ENCODE assay signal across 15 cellular contexts in the genomic region with DNA sequence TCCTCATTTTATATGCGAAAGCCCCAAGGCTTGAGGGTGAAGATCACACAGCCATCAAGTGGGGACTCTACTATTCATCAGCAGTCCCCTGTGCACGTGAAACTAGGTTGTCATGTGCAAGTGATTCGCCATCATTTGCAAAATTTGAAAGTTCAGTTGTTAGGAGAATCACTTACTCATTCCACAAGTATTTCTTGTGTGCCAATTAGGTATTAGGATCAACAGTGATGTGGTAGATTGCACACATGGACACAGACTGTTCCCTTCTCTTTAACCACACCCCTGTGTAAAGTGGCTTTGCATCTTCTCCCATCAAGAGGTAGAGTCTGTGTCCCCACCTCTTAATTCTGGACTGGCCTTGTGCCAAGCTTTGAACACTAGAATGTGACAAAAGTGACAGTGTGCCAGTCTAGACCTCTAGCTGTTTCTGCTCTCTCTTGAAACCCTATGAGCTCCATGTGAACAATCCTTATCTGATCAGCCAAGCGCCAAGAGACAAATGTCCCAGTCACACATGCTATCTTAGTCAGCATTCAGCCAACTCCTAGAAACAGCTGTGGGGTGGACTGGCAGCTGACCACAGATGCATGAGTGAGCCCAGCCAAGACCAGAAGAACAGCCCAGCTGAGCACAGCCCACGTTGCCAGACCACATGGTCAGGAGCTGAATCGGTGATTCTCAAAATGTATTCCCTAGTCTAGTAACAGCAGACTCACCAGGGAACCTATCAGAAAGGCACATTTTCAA. TPM values are rescaled to one million over a fixed set of nuclear protein-coding genes. Genes with fewer than 3 reads are reported as not detected.
A peak's percentile ranks its signal among the peaks of the same experiment; 100 is the strongest.
DNase-seq lines count a peak whose midpoint lies in the region; TF ChIP-seq lines count a peak whose summit lies in the region.
"Had no signal": no experiment of that assay in that cellular context is flagged by ENCODE, and none has a peak within 500 bp of the region (broad histone marks: within the 10 kb centered on the region; RNA-seq: fewer than 3 reads in every experiment).

No MANE protein-coding gene starts in this region.

- no peaks in the 10 kb centered on the region for H3K79me2 ChIP-seq in mammary epithelial cell (ENCODE audit: insufficient read depth, low read length)

- H2AFZ ChIP-seq in mammary epithelial cell (ENCODE audit: low read depth, low read length): no peak overlapping the region

- no peak overlapping the region for H3K4me2 ChIP-seq in mammary epithelial cell (ENCODE audit: insufficient read depth, low read depth, low read length)

- in situ Hi-C loops in mammary epithelial cell (cut with MboI; ENCODE audit: low sequenced_read_pairs in 2 of 2): no loop called here

- DNase-seq in mammary epithelial cell (peak; percentile 32), MCF 10A (ENCODE audit: unreplicated experiment) (no peak), NCI-H2029 treated with DMSO at 0.1 percent for 48 hours (lab: John Stamatoyannopoulos, UW) (peak; percentile 11), epithelial cell of proximal tubule (ENCODE audit: low read depth) (peak; percentile 15), AG08395 (ENCODE audit: low spot score) (no peak), NOMO-1 (lab: John Stamatoyannopoulos, UW; ENCODE audit: unreplicated experiment in 2 of 2) (no peak)
- DNase-seq in activated CD4-positive, alpha-beta T cell treated with anti-CD3 and anti-CD28 coated beads, Interleukin-2, amount 10 ng/mL, durations not matched to agents 7 days and 5 days: no peak
- DNase-seq: CD4-positive, alpha-beta T cell; DND-41; H7; NCI-H2171; NCI-H510A; NCI-H82; SHP77 treated with DMSO at 0.1 percent for 48 hours had no signal

- intact Hi-C loops in mammary epithelial cell (cut with micrococcal nuclease) (no loop called here), MCF 10A (cut with micrococcal nuclease) (no loop called here)

- H3K4me3 ChIP-seq in mammary epithelial cell (replicated peaks in 1 of 3; ENCODE audit: insufficient read depth in 1 of 3, low read depth in 2 of 3, low read length in 3 of 3) (no peak overlapping the region), epithelial cell of proximal tubule (ENCODE audit: low read depth, low read length) (no peak overlapping the region)

- H3K9me3 ChIP-seq in mammary epithelial cell (replicated peaks; ENCODE audit: insufficient read depth, low read length): peaks cover 2% of the 10 kb centered on the region

- TF ChIP-seq CTCF in mammary epithelial cell (conservative IDR thresholded peaks at IDR 0.05 in 1 of 2, IDR thresholded peaks at IDR 0.05 in 1 of 2; ENCODE audit: extremely low read depth in 1 of 2, insufficient read depth in 1 of 2, low read depth in 1 of 2, low read length in 2 of 2) (no peak), MCF 10A (IDR thresholded peaks at IDR 0.05; ENCODE audit: unreplicated experiment) (no peak), epithelial cell of proximal tubule (conservative IDR thresholded peaks at IDR 0.05; ENCODE audit: low read depth, low read length) (no peak)

- H3K4me3 Mint-ChIP-seq in MCF 10A (ENCODE audit: unreplicated experiment): no peak overlapping the region
- no peak overlapping the region for H3K4me3 Mint-ChIP-seq in activated CD4-positive, alpha-beta T cell treated with anti-CD3 and anti-CD28 coated beads, Interleukin-2, amount 10 ng/mL, durations not matched to agents 7 days and 5 days
- H3K4me3 Mint-ChIP-seq: B cell; CD4-positive, alpha-beta T cell had no signal

- H3K4me1 Mint-ChIP-seq in MCF 10A (ENCODE audit: insufficient read depth, unreplicated experiment): peaks cover 4% of the 10 kb centered on the region
- no peaks in the 10 kb centered on the region for H3K4me1 Mint-ChIP-seq in activated CD4-positive, alpha-beta T cell treated with anti-CD3 and anti-CD28 coated beads, Interleukin-2, amount 10 ng/mL, durations not matched to agents 7 days and 5 days

- H3K27me3 Mint-ChIP-seq in MCF 10A (ENCODE audit: insufficient read depth, unreplicated experiment): no peaks in the 10 kb centered on the region
- no peaks in the 10 kb centered on the region for H3K27me3 Mint-ChIP-seq in activated CD4-positive, alpha-beta T cell treated with anti-CD3 and anti-CD28 coated beads, Interleukin-2, amount 10 ng/mL, durations not matched to agents 7 days and 5 days

- dilution Hi-C loops in mammary epithelial cell (cut with HindIII; ENCODE audit: low sequenced_read_pairs): loop anchor here (5.0 kb wide), 1 partner anchor 43 kb away; no protein-coding TSS in a partner anchor

- no peak overlapping the region for H3K27ac Mint-ChIP-seq in MCF 10A (ENCODE audit: low read depth, unreplicated experiment)
- H3K27ac Mint-ChIP-seq in activated CD4-positive, alpha-beta T cell treated with anti-CD3 and anti-CD28 coated beads, Interleukin-2, amount 10 ng/mL, durations not matched to agents 7 days and 5 days: no peak overlapping the region
- H3K27ac Mint-ChIP-seq: B cell; CD4-positive, alpha-beta T cell had no signal

- H3K27me3 ChIP-seq in mammary epithelial cell (ENCODE audit: insufficient read depth, low read length): no peaks in the 10 kb centered on the region

- H4K20me1 ChIP-seq in mammary epithelial cell (ENCODE audit: insufficient read depth, low read length): no peaks in the 10 kb centered on the region

- H3K36me3 ChIP-seq in mammary epithelial cell (ENCODE audit: insufficient read depth, low read length): no peaks in the 10 kb centered on the region

- WGBS in mammary epithelial cell (ENCODE audit: low coverage, missing lambda C conversion rate): 76% methylated on average over 5 of the region's 6 CpGs

- POLR2A ChIA-PET in MCF 10A (lab: Yijun Ruan, JAX): no interaction called here
- POLR2A ChIA-PET in activated CD4-positive, alpha-beta T cell treated with anti-CD3 and anti-CD28 coated beads, Interleukin-2, amount 10 ng/mL, durations not matched to agents 7 days and 5 days (lab: Charles Lee): no interaction called here

- BruUV-seq in mammary epithelial cell (replicated peaks; lab: Mats Ljungman, UMichigan): no TSS peak
- no TSS peak for BruUV-seq in MCF 10A (replicated peaks; lab: Mats Ljungman, UMichigan)

- CTCF ChIA-PET in mammary epithelial cell (lab: Charles Lee; ENCODE audit: low non-redundant PET) (no interaction called here), MCF 10A (lab: Yijun Ruan, JAX) (interaction anchor here (0.6 to 1.2 kb wide), 2 partner anchors 25 to 1072 kb away, joined by 3 read pairs; no protein-coding TSS in a partner anchor)
- CTCF ChIA-PET in activated CD4-positive, alpha-beta T cell treated with anti-CD3 and anti-CD28 coated beads, Interleukin-2, amount 10 ng/mL, durations not matched to agents 7 days and 5 days (lab: Charles Lee): no interaction called here

- H3K36me3 Mint-ChIP-seq in MCF 10A (ENCODE audit: insufficient read depth, unreplicated experiment): no peaks in the 10 kb centered on the region
- H3K36me3 Mint-ChIP-seq in activated CD4-positive, alpha-beta T cell treated with anti-CD3 and anti-CD28 coated beads, Interleukin-2, amount 10 ng/mL, durations not matched to agents 7 days and 5 days (ENCODE audit: low read depth): no peaks in the 10 kb centered on the region

- no peak overlapping the region for H3K27ac ChIP-seq in mammary epithelial cell (ENCODE audit: insufficient read depth, low read depth, low read length)

- peaks cover 8% of the 10 kb centered on the region for H3K9me3 Mint-ChIP-seq in MCF 10A (ENCODE audit: unreplicated experiment)
- H3K9me3 Mint-ChIP-seq in activated CD4-positive, alpha-beta T cell treated with anti-CD3 and anti-CD28 coated beads, Interleukin-2, amount 10 ng/mL, durations not matched to agents 7 days and 5 days: no peaks in the 10 kb centered on the region
- H3K9me3 Mint-ChIP-seq: CD4-positive, alpha-beta T cell had no signal

- peaks cover 7% of the 10 kb centered on the region for H3K4me1 ChIP-seq in mammary epithelial cell (ENCODE audit: insufficient read depth, low read length)

- H3K9ac ChIP-seq in mammary epithelial cell (ENCODE audit: insufficient read depth, low read length): no peak overlapping the region

RNA-seq across cellular contexts. Expression of a gene that starts 31.5 kb away (rescaled TPM):
- total RNA-seq in mammary epithelial cell (10 to 100 TPM; 15.7 to 60.5 TPM), MCF 10A (2022) (6.8 and 8.0 TPM in 2 replicates), epithelial cell of proximal tubule (3.7 and 19.2 TPM in 2 replicates)
- polyA plus RNA-seq in mammary epithelial cell: 16.8 TPM
- 12.5 TPM for polyA minus RNA-seq in mammary epithelial cell
- under 1 TPM in 1 of 2 experiments, not detected in 1; 0.04 TPM for total RNA-seq in activated CD4-positive, alpha-beta T cell treated with anti-CD3 and anti-CD28 coated beads, Interleukin-2, amount 10 ng/mL, durations not matched to agents 7 days and 5 days
- total RNA-seq: CD4-positive, alpha-beta T cell had no signal

Comparison
In these comparisons a context has a peak if more than half of its experiments do, and no peak if none do; other contexts are left out.
1. DNase-seq: peak in mammary epithelial cell (single experiment), NCI-H2029 treated with DMSO at 0.1 percent for 48 hours (single experiment) and epithelial cell of proximal tubule (single experiment); none in MCF 10A (single experiment), activated CD4-positive, alpha-beta T cell treated with anti-CD3 and anti-CD28 coated beads, Interleukin-2, amount 10 ng/mL, durations not matched to agents 7 days and 5 days (single experiment), AG08395 (single experiment) and NOMO-1 (0 of 2).